ENCODE assay signal across 32 cellular contexts in genomic region chr3:54761661-54762060, GRCh38.
"Had no signal": no experiment of that assay in that cellular context is flagged by ENCODE, and none has a peak within 500 bp of the region (broad histone marks: within the 10 kb centered on the region; RNA-seq: fewer than 3 reads in every experiment).

No MANE protein-coding gene starts in this region.

- H3K27ac ChIP-seq: ascending aorta, breast epithelium, cardiac muscle cell, colonic mucosa, epithelial cell of prostate, esophagus squamous epithelium, gastroesophageal sphincter, heart right ventricle, WERI-Rb-1 had no signal

- H3K4me1 ChIP-seq: ascending aorta, breast epithelium, colonic mucosa, esophagus squamous epithelium, gastroesophageal sphincter, heart right ventricle had no signal

- H3K27me3 ChIP-seq: ascending aorta, breast epithelium, cardiac muscle cell, colonic mucosa, esophagus squamous epithelium, gastroesophageal sphincter, heart right ventricle had no signal

- H3K4me3 Mint-ChIP-seq: activated B cell treated with CpG ODN at 0.5 μM for 24 hours; activated CD8-positive, alpha-beta T cell treated with anti-CD3 and anti-CD28 coated beads for 36 hours; activated naive CD8-positive, alpha-beta T cell; activated T-cell treated with anti-CD3 and anti-CD28 coated beads, Interleukin-2, amount 50 U/mL, for 4 hours; activated T-helper 17 cell treated with anti-CD3 and anti-CD28 coated beads, Interleukin-2, amount 50 U/mL, for 72 hours; brain; T-helper 17 cell; T-helper 2 cell treated with Interferon-gamma antibody and Interleukin-4, amounts not matched to agents 5 μg/mL and 100 μg/mL, for 36 hours had no signal

- H3K36me3 Mint-ChIP-seq: activated naive CD8-positive, alpha-beta T cell; brain had no signal

- ATAC-seq: activated CD4-positive, CD25-positive, alpha-beta regulatory T cell treated with anti-CD3 and anti-CD28 coated beads, Interleukin-2, amount 50 U/mL, for 24 hours; activated CD8-positive, alpha-beta T cell treated with anti-CD3 and anti-CD28 coated beads for 36 hours; activated T-cell treated with anti-CD3 and anti-CD28 coated beads, Interleukin-2, amount 50 U/mL, for 4 hours; activated T-helper 17 cell treated with anti-CD3 and anti-CD28 coated beads, Interleukin-2, amount 50 U/mL, for 72 hours; gastroesophageal sphincter; heart right ventricle; T-helper 17 cell had no signal

- H3K9me3 ChIP-seq: ascending aorta, breast epithelium, colonic mucosa, esophagus squamous epithelium, gastroesophageal sphincter, heart right ventricle had no signal

- H3K36me3 ChIP-seq: ascending aorta, breast epithelium, cardiac muscle cell, colonic mucosa, esophagus squamous epithelium, gastroesophageal sphincter, heart right ventricle, WERI-Rb-1 had no signal

- H3K4me3 ChIP-seq: ascending aorta, breast epithelium, cardiac muscle cell, colonic mucosa, esophagus squamous epithelium, gastroesophageal sphincter, heart right ventricle had no signal

- DNase-seq: activated B cell treated with CpG ODN at 0.5 μM for 24 hours; activated CD4-positive, alpha-beta T cell treated with anti-CD3 and anti-CD28 coated beads for 48 hours; activated CD4-positive, alpha-beta T cell treated with anti-CD3 and anti-CD28 coated beads, Interleukin-2, amount 50 U/mL, for 1 hour; activated CD4-positive, alpha-beta T cell treated with anti-CD3 and anti-CD28 coated beads, Interleukin-2, amount 50 U/mL, for 48 hours; activated CD8-positive, alpha-beta memory T cell treated with anti-CD3 and anti-CD28 coated beads for 24 hours; activated CD8-positive, alpha-beta T cell treated with anti-CD3 and anti-CD28 coated beads for 36 hours; activated effector memory CD4-positive, alpha-beta T cell treated with Interleukin-2 at 50 U/mL for 16 hours; activated gamma-delta T cell treated with Interleukin-2 at 50 U/mL for 16 hours; activated naive CD4-positive, alpha-beta T cell treated with anti-CD3 and anti-CD28 coated beads, Interleukin-2, amount 50 U/mL, for 16 hours; activated naive CD4-positive, alpha-beta T cell treated with Interleukin-2 at 50 U/mL for 16 hours; activated T-cell treated with anti-CD3 and anti-CD28 coated beads, Interleukin-2, amount 50 U/mL, for 4 hours; central memory CD4-positive, alpha-beta T cell; cerebellar nuclear complex; colonic mucosa; effector CD8-positive, alpha-beta T cell; esophagus squamous epithelium; foreskin melanocyte; heart right ventricle; T-helper 1 cell; T-helper 17 cell; T1000; WERI-Rb-1 had no signal

- H3K9me3 Mint-ChIP-seq: activated B cell treated with CpG ODN at 0.5 μM for 24 hours; activated CD8-positive, alpha-beta T cell treated with anti-CD3 and anti-CD28 coated beads for 36 hours; activated T-cell treated with anti-CD3 and anti-CD28 coated beads, Interleukin-2, amount 50 U/mL, for 4 hours; activated T-helper 17 cell treated with anti-CD3 and anti-CD28 coated beads, Interleukin-2, amount 50 U/mL, for 72 hours; T-helper 2 cell treated with Interferon-gamma antibody and Interleukin-4, amounts not matched to agents 5 μg/mL and 100 μg/mL, for 36 hours had no signal

- H3K4me1 Mint-ChIP-seq: activated B cell treated with CpG ODN at 0.5 μM for 24 hours; activated T-helper 17 cell treated with anti-CD3 and anti-CD28 coated beads, Interleukin-2, amount 50 U/mL, for 72 hours; T-helper 17 cell had no signal

- H3K27ac Mint-ChIP-seq: activated B cell treated with CpG ODN at 0.5 μM for 24 hours; activated CD8-positive, alpha-beta T cell treated with anti-CD3 and anti-CD28 coated beads for 36 hours; activated naive CD8-positive, alpha-beta T cell; activated T-helper 17 cell treated with anti-CD3 and anti-CD28 coated beads, Interleukin-2, amount 50 U/mL, for 72 hours; brain; T-helper 17 cell; T-helper 2 cell treated with Interferon-gamma antibody and Interleukin-4, amounts not matched to agents 5 μg/mL and 100 μg/mL, for 36 hours had no signal

- H3K27me3 Mint-ChIP-seq: activated B cell treated with CpG ODN at 0.5 μM for 24 hours; activated CD8-positive, alpha-beta T cell treated with anti-CD3 and anti-CD28 coated beads for 36 hours; T-helper 17 cell had no signal
